In genomic region chr13:21616880-21617279, GRCh38 we compare ENCODE assay signal across 1 cellular context.
TF ChIP-seq lines count a peak whose summit lies in the region.

No MANE protein-coding gene starts in this region.

TF ChIP-seq in A549, 52 proteins besides CTCF, POLR2A, EP300 and RAD21 (continued from another document):
- TF ChIP-seq HES2 (IDR thresholded peaks at IDR 0.05): no peak
- TF ChIP-seq ESRRA (IDR thresholded peaks at IDR 0.05; ENCODE audit: borderline replicate concordance, low read length): no peak
- no peak for TF ChIP-seq CBX8 (IDR thresholded peaks at IDR 0.05)
- no peak for TF ChIP-seq TFCP2L1 (CRISPR knock-in tag; IDR thresholded peaks at IDR 0.05)
- TF ChIP-seq HMGXB4 (CRISPR knock-in tag; IDR thresholded peaks at IDR 0.05; ENCODE audit: borderline replicate concordance): no peak
